6 cellular contexts compared by ENCODE assay signal in genomic region chr6:31851980-31852718, GRCh38. TPM values are rescaled to one million over a fixed set of nuclear protein-coding genes. Genes with fewer than 3 reads are reported as not detected.
"Had no signal": no experiment of that assay in that cellular context is flagged by ENCODE, and none has a peak within 500 bp of the region (broad histone marks: within the 10 kb centered on the region; RNA-seq: fewer than 3 reads in every experiment).

No MANE protein-coding gene starts in this region.

RNA-seq across cellular contexts. Expression of gene SLC44A4, which starts 26.6 kb away (rescaled TPM):
- total RNA-seq: activated B cell treated with CpG ODN at 0.5 μM for 24 hours; activated CD4-positive, alpha-beta T cell treated with anti-CD3 and anti-CD28 coated beads, Interleukin-2, amount 10 ng/mL, durations not matched to agents 24 days and 14 days; ascending aorta; Right ventricle myocardium superior; T-helper 1 cell treated with Interleukin-12 subunit alpha and Interleukin-12 subunit beta and Interleukin-4 antibody, amounts not matched to agents 30 ng/mL and 1 ng/mL, for 36 hours had no signal

RNA-seq across cellular contexts. Expression of gene HSPA1A, which starts 36.8 kb away (rescaled TPM):
- total RNA-seq: SJCRH30 had no signal

RNA-seq across cellular contexts. Expression of gene HSPA1L, which starts 37.1 kb away (rescaled TPM):
- total RNA-seq: ascending aorta had no signal
